3 cellular contexts compared by ENCODE assay signal in the genomic region with DNA sequence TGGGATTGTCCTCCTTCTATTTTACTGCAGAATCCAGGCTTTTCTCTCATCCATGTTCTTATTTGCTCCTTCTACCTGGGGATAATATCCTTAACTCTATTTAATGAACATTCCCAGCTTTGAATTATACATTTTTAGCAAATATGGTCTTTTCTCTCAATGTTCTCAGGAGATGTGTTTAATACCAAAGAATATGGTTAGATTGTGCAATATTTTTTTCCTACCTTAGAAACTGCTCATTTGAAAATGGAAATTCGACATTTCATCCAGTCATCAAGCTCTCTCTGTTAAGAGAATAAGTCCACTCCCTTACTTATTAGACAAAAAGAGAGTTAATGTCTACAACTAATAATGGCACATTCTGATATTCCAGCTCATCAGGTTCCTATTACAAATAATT.
A peak's percentile ranks its signal among the peaks of the same experiment; 100 is the strongest.
TF ChIP-seq lines count a peak whose summit lies in the region.

No MANE protein-coding gene starts in this region.

TF ChIP-seq in HepG2, 621 proteins besides CTCF, POLR2A, EP300 and RAD21:
- TF ChIP-seq, protein P1, sequence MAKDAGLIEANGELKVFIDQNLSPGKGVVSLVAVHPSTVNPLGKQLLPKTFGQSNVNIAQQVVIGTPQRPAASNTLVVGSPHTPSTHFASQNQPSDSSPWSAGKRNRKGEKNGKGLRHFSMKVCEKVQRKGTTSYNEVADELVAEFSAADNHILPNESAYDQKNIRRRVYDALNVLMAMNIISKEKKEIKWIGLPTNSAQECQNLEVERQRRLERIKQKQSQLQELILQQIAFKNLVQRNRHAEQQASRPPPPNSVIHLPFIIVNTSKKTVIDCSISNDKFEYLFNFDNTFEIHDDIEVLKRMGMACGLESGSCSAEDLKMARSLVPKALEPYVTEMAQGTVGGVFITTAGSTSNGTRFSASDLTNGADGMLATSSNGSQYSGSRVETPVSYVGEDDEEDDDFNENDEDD (CRISPR knock-in tag; IDR thresholded peaks at IDR 0.05; ENCODE audit: borderline replicate concordance), result no peak
- TF ChIP-seq RFX3 (CRISPR knock-in tag; IDR thresholded peaks at IDR 0.05), result no peak
- no peak for TF ChIP-seq RORA (CRISPR knock-in tag; IDR thresholded peaks at IDR 0.05)
- peak; percentile 65; the same call in 1 of the 2 replicates for TF ChIP-seq CEBPB (IDR thresholded peaks at IDR 0.05; ENCODE audit: borderline replicate concordance, low read depth, low read length)
- no peak for TF ChIP-seq SRSF9 (IDR thresholded peaks at IDR 0.05; ENCODE audit: borderline replicate concordance, insufficient read depth, low read depth, low read length, poor library complexity, severe bottlenecking)
- no peak for TF ChIP-seq KDM5A (IDR thresholded peaks at IDR 0.05; ENCODE audit: borderline replicate concordance, low read length)

TF ChIP-seq in IMR-90, 13 proteins besides CTCF, POLR2A, EP300 and RAD21:
- TF ChIP-seq MAFK (IDR thresholded peaks at IDR 0.05; ENCODE audit: low read depth, low read length) (no peak), SMC3 (IDR thresholded peaks at IDR 0.05; ENCODE audit: low read depth, low read length) (no peak), ELK1 (IDR thresholded peaks at IDR 0.05; ENCODE audit: borderline replicate concordance, low read depth, low read length) (no peak), CEBPB (IDR thresholded peaks at IDR 0.05; ENCODE audit: low read depth, low read length) (peak; percentile 73), FOS (IDR thresholded peaks at IDR 0.05; ENCODE audit: low read depth, low read length) (no peak)

TF ChIP-seq in K562, 482 proteins besides CTCF, POLR2A, EP300 and RAD21:
- TF ChIP-seq RBM34 (IDR thresholded peaks at IDR 0.05; ENCODE audit: borderline replicate concordance, insufficient read depth, low read length) (no peak), RUNX1 (IDR thresholded peaks at IDR 0.05; ENCODE audit: low read depth) (no peak), BHLHE40 (IDR thresholded peaks at IDR 0.05; ENCODE audit: low read length) (no peak), CEBPB (tag; IDR thresholded peaks at IDR 0.05) (peak; percentile 14; the same call in 1 of the 2 replicates), ZNF165 (CRISPR knock-in tag; IDR thresholded peaks at IDR 0.05; ENCODE audit: borderline replicate concordance) (no peak), SUPT5H (IDR thresholded peaks at IDR 0.05) (no peak), MEF2A (IDR thresholded peaks at IDR 0.05; ENCODE audit: control insufficient read depth, low read depth, low read length) (no peak), STAG1 (CRISPR knock-in tag; IDR thresholded peaks at IDR 0.05; ENCODE audit: borderline replicate concordance) (no peak), CEBPG (CRISPR knock-in tag; IDR thresholded peaks at IDR 0.05) (no peak), CEBPG (tag; conservative IDR thresholded peaks at IDR 0.05 in 1 of 2, IDR thresholded peaks at IDR 0.05 in 1 of 2) (0 out of 4 replicates have a peak, but pooled peaks of 1 of the 2 experiments have one; percentile 11), ZNF239 (CRISPR knock-in tag; IDR thresholded peaks at IDR 0.05) (no peak), ZC3H8 (IDR thresholded peaks at IDR 0.05) (no peak), PHF8 (IDR thresholded peaks at IDR 0.05; ENCODE audit: borderline replicate concordance, low read length) (no peak)
